Comparison of ENCODE assay signal across 17 cellular contexts in the genomic region with DNA sequence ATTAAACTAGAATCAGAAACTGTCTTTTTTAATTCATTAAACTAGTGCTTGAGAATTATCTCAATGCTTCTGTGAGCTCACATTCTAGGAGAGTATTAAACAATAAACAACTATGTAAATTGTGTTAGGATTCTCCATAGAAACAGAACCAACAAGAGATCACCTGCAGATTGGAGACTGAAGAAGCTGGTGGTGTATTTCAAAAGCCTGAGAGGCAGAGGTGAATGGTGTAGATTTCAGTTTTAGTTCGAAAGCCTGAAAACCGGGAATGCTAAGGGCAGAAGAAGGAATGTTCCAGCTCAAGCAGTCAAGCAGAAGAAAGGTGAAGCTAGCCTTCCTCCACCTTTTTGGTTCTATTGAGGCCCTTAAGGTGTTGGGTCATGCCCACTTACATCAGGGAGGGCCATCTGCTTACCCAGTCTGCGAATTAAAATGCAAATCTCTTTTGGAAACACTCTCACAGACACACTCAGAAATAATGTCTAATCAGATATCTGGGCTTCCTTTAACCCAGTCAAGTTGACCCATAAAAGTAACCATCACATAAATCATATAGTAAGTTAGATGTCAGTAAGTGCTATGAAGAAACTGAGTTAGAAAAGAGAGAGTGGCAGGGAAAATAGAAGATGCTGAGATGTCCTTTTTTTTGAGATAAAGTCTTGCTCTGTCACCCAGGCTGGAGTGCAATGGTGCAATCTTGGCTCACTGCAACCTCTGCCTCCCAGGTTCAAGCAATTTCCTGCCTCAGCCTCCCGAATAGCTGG.
DNase-seq lines count a peak whose midpoint lies in the region; ATAC-seq and TF ChIP-seq lines count a peak whose summit lies in the region.
"Had no signal": no experiment of that assay in that cellular context is flagged by ENCODE, and none has a peak within 500 bp of the region (broad histone marks: within the 10 kb centered on the region; RNA-seq: fewer than 3 reads in every experiment).

No MANE protein-coding gene starts in this region.

- peak overlapping the region; percentile 7; the same call in 1 of the 2 replicates for H3K9ac ChIP-seq in HUES48 (ENCODE audit: low read depth, low read length)
- H3K9ac ChIP-seq: GM23248 had no signal

- 87 to 95% (median 92%) methylated on average over 4 of the region's 4 CpGs for WGBS in adrenal gland, 4 donors

- H3K4me3 ChIP-seq in HUES48 (ENCODE audit: low read depth, low read length) (no peak overlapping the region), adrenal gland (no peak overlapping the region)
- H3K4me3 ChIP-seq: GM23248, HAP-1 had no signal

- no peak for DNase-seq in adrenal gland
- DNase-seq in left kidney (ENCODE audit: low read depth, low spot score), result peak; percentile 42
- peak; percentile 17 for DNase-seq in renal cortical epithelial cell (ENCODE audit: low read depth)
- no peak for DNase-seq in activated T-cell treated with anti-CD3 and anti-CD28 coated beads, Interleukin-2, amount 50 U/mL, for 4 hours
- no peak for DNase-seq in GM20000 (ENCODE audit: low spot score)
- DNase-seq: BE2C; CD4-positive, alpha-beta memory T cell; COR-L47; DMS153; GF-D8; GM23248; IMR-90; KG1 had no signal

- H3K36me3 ChIP-seq in HUES48 (ENCODE audit: control insufficient read depth, insufficient read depth, low read length) (no peaks in the 10 kb centered on the region; the same call in 1 of the 2 replicates), adrenal gland (replicated peaks in 1 of 2) (no peaks in the 10 kb centered on the region)
- H3K36me3 ChIP-seq: BE2C, HAP-1 had no signal

- TF ChIP-seq POLR2A in adrenal gland (IDR thresholded peaks at IDR 0.05), result no peak

- H3K9me3 ChIP-seq in HUES48 (ENCODE audit: control insufficient read depth, insufficient read depth, low read length) (no peaks in the 10 kb centered on the region), adrenal gland (replicated peaks in 1 of 3) (no peaks in the 10 kb centered on the region)
- H3K9me3 ChIP-seq: BE2C, HAP-1 had no signal

- H3K27me3 Mint-ChIP-seq in activated T-cell treated with anti-CD3 and anti-CD28 coated beads, Interleukin-2, amount 50 U/mL, for 4 hours (ENCODE audit: low read depth), result no peaks in the 10 kb centered on the region

- intact Hi-C loops in adrenal gland (cut with DNase I), result loop anchor here in 1 of 2 donors (10.0 kb wide), 1 partner anchor 157 kb away; no protein-coding TSS in a partner anchor

- no peaks in the 10 kb centered on the region for H3K36me3 Mint-ChIP-seq in activated T-cell treated with anti-CD3 and anti-CD28 coated beads, Interleukin-2, amount 50 U/mL, for 4 hours (ENCODE audit: insufficient read depth)
- H3K36me3 Mint-ChIP-seq: CD4-positive, alpha-beta memory T cell had no signal

- no peaks in the 10 kb centered on the region for H3K4me1 Mint-ChIP-seq in activated T-cell treated with anti-CD3 and anti-CD28 coated beads, Interleukin-2, amount 50 U/mL, for 4 hours (ENCODE audit: low read depth)
- H3K4me1 Mint-ChIP-seq: CD4-positive, alpha-beta memory T cell had no signal

- H3K27ac ChIP-seq in HUES48 (ENCODE audit: low read depth, low read length), result peak overlapping the region; percentile 75
- peak overlapping the region in 3 of 5 donors; percentile 27 to 70 (median 68) for H3K27ac ChIP-seq in adrenal gland
- H3K27ac ChIP-seq: C4-2B, GM23248 had no signal

- peaks cover 31% of the 10 kb centered on the region for H3K4me1 ChIP-seq in HUES48 (ENCODE audit: control insufficient read depth, insufficient read depth, low read length)
- peaks cover 18 to 67% of the 10 kb centered on the region in 2 donors for H3K4me1 ChIP-seq in adrenal gland (replicated peaks in 1 of 2)

- H3K27me3 ChIP-seq in HUES48 (ENCODE audit: control insufficient read depth, insufficient read depth, low read length) (no peaks in the 10 kb centered on the region), adrenal gland (no peaks in the 10 kb centered on the region)
- H3K27me3 ChIP-seq: BE2C had no signal

- H3K9me3 Mint-ChIP-seq in activated T-cell treated with anti-CD3 and anti-CD28 coated beads, Interleukin-2, amount 50 U/mL, for 4 hours, result no peaks in the 10 kb centered on the region
- H3K9me3 Mint-ChIP-seq: CD4-positive, alpha-beta memory T cell had no signal

- ATAC-seq in activated T-cell treated with anti-CD3 and anti-CD28 coated beads, Interleukin-2, amount 50 U/mL, for 4 hours, result no peak
- no peak for ATAC-seq in GM18867 (IDR thresholded peaks at IDR 0.05; ENCODE audit: unreplicated experiment)

- TF ChIP-seq CTCF in adrenal gland (IDR thresholded peaks at IDR 0.05), result no peak
- TF ChIP-seq CTCF in GM20000 (IDR thresholded peaks at IDR 0.05; ENCODE audit: extremely low read depth, missing control alignments), result no peak

- H3K4me3 Mint-ChIP-seq in activated T-cell treated with anti-CD3 and anti-CD28 coated beads, Interleukin-2, amount 50 U/mL, for 4 hours, result no peak overlapping the region
- H3K4me3 Mint-ChIP-seq: CD4-positive, alpha-beta memory T cell had no signal

Comparison
In these comparisons a context has a peak if more than half of its experiments do, and no peak if none do; other contexts are left out.
1. DNase-seq: peak in left kidney (single experiment) and renal cortical epithelial cell (single experiment); none in adrenal gland (0 of 7), activated T-cell treated with anti-CD3 and anti-CD28 coated beads, Interleukin-2, amount 50 U/mL, for 4 hours (single experiment) and GM20000 (single experiment).